Comparison of ENCODE assay signal across 14 cellular contexts in the genomic region with DNA sequence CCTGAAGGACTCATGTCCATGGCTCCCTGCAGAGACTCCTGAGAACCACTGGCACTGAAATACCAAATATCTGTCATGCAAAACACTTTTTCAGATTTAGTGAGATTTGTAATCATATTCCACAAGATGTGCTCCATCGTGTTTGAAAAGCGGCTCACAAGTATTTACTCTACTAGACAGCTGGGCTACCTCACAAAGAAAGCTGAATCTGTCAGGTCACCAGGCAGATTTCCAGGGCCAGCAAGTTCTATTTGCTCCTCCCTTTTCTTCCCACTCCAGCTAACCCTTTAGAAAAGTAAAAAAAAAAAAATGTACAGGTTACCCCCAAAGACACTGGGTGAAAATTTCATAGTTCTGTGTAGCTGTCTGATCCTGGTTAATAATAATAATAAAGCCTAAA. TPM values are rescaled to one million over a fixed set of nuclear protein-coding genes. Genes with fewer than 3 reads are reported as not detected.
DNase-seq lines count a peak whose midpoint lies in the region; ATAC-seq and TF ChIP-seq lines count a peak whose summit lies in the region.
"Had no signal": no experiment of that assay in that cellular context is flagged by ENCODE, and none has a peak within 500 bp of the region (broad histone marks: within the 10 kb centered on the region; RNA-seq: fewer than 3 reads in every experiment).

No MANE protein-coding gene starts in this region.

- TF ChIP-seq CTCF in nephron (IDR thresholded peaks at IDR 0.05; ENCODE audit: unreplicated experiment in 3 of 3) = no peak

- no peak for DNase-seq in activated CD8-positive, alpha-beta memory T cell treated with anti-CD3 and anti-CD28 coated beads, Interleukin-2, amount 10 ng/mL, durations not matched to agents 7 days and 5 days
- DNase-seq in activated CD8-positive, alpha-beta memory T cell treated with anti-CD3 and anti-CD28 coated beads, Interleukin-2, amount 50 U/mL, for 48 hours = no peak
- DNase-seq in NCI-H1092 treated with DMSO at 0.1 percent for 48 hours (lab: John Stamatoyannopoulos, UW) (peak; percentile 78), cortex of kidney (lab: John Stamatoyannopoulos, UW) (no peak)
- DNase-seq in central memory CD4-positive, alpha-beta T cell = no peak
- DNase-seq: ACHN; activated CD4-positive, alpha-beta T cell treated with anti-CD3 and anti-CD28 coated beads for 4 hours; activated effector memory CD4-positive, alpha-beta T cell treated with anti-CD3 and anti-CD28 coated beads, Interleukin-2, amount 50 U/mL, for 16 hours; KBM-7; NCI-H2081; posterior cingulate gyrus had no signal

- H3K27me3 Mint-ChIP-seq in activated CD8-positive, alpha-beta memory T cell treated with anti-CD3 and anti-CD28 coated beads, Interleukin-2, amount 10 ng/mL, durations not matched to agents 7 days and 5 days = no peaks in the 10 kb centered on the region
- no peaks in the 10 kb centered on the region for H3K27me3 Mint-ChIP-seq in activated T-helper 17 cell treated with anti-CD3 and anti-CD28 coated beads, Interleukin-2, amount 50 U/mL, for 72 hours
- no peaks in the 10 kb centered on the region for H3K27me3 Mint-ChIP-seq in nephron (ENCODE audit: low read depth)

- peaks cover 73% of the 10 kb centered on the region for H3K4me1 Mint-ChIP-seq in activated CD8-positive, alpha-beta memory T cell treated with anti-CD3 and anti-CD28 coated beads, Interleukin-2, amount 10 ng/mL, durations not matched to agents 7 days and 5 days
- peaks cover 34% of the 10 kb centered on the region for H3K4me1 Mint-ChIP-seq in activated T-helper 17 cell treated with anti-CD3 and anti-CD28 coated beads, Interleukin-2, amount 50 U/mL, for 72 hours
- H3K4me1 Mint-ChIP-seq in nephron = peaks cover 11% of the 10 kb centered on the region

- H3K27ac Mint-ChIP-seq in activated CD8-positive, alpha-beta memory T cell treated with anti-CD3 and anti-CD28 coated beads, Interleukin-2, amount 10 ng/mL, durations not matched to agents 7 days and 5 days = peak overlapping the region; percentile 26
- H3K27ac Mint-ChIP-seq in activated T-helper 17 cell treated with anti-CD3 and anti-CD28 coated beads, Interleukin-2, amount 50 U/mL, for 72 hours = peak overlapping the region; percentile 70
- peak overlapping the region in 2 of 3 experiments; percentile 23 to 50 for H3K27ac Mint-ChIP-seq in nephron

- CTCF ChIA-PET in activated CD8-positive, alpha-beta memory T cell treated with anti-CD3 and anti-CD28 coated beads, Interleukin-2, amount 10 ng/mL, durations not matched to agents 7 days and 5 days (lab: Charles Lee) = interaction anchor here (0.9 to 3.6 kb wide), 6 partner anchors 9 to 123 kb away, joined by 4 to 10 read pairs (median 4); no protein-coding TSS in a partner anchor

- ATAC-seq in activated CD8-positive, alpha-beta memory T cell treated with anti-CD3 and anti-CD28 coated beads, Interleukin-2, amount 10 ng/mL, durations not matched to agents 7 days and 5 days = no peak
- ATAC-seq in activated T-helper 17 cell treated with anti-CD3 and anti-CD28 coated beads, Interleukin-2, amount 50 U/mL, for 72 hours (replicated peaks) = no peak
- no peak for ATAC-seq in GM18868 (IDR thresholded peaks at IDR 0.05; ENCODE audit: unreplicated experiment)

- H3K9me3 Mint-ChIP-seq in activated CD8-positive, alpha-beta memory T cell treated with anti-CD3 and anti-CD28 coated beads, Interleukin-2, amount 10 ng/mL, durations not matched to agents 7 days and 5 days (ENCODE audit: low read depth) = no peaks in the 10 kb centered on the region
- no peaks in the 10 kb centered on the region for H3K9me3 Mint-ChIP-seq in activated T-helper 17 cell treated with anti-CD3 and anti-CD28 coated beads, Interleukin-2, amount 50 U/mL, for 72 hours
- no peaks in the 10 kb centered on the region for H3K9me3 Mint-ChIP-seq in nephron

- H3K36me3 Mint-ChIP-seq in activated CD8-positive, alpha-beta memory T cell treated with anti-CD3 and anti-CD28 coated beads, Interleukin-2, amount 10 ng/mL, durations not matched to agents 7 days and 5 days = peaks cover 74% of the 10 kb centered on the region
- peaks cover 100% of the 10 kb centered on the region for H3K36me3 Mint-ChIP-seq in activated T-helper 17 cell treated with anti-CD3 and anti-CD28 coated beads, Interleukin-2, amount 50 U/mL, for 72 hours (ENCODE audit: low read depth)
- peaks cover 48% of the 10 kb centered on the region for H3K36me3 Mint-ChIP-seq in nephron (ENCODE audit: low read depth)

- H3K4me3 Mint-ChIP-seq in activated CD8-positive, alpha-beta memory T cell treated with anti-CD3 and anti-CD28 coated beads, Interleukin-2, amount 10 ng/mL, durations not matched to agents 7 days and 5 days = no peak overlapping the region
- H3K4me3 Mint-ChIP-seq in activated T-helper 17 cell treated with anti-CD3 and anti-CD28 coated beads, Interleukin-2, amount 50 U/mL, for 72 hours = peak overlapping the region; percentile 54
- H3K4me3 Mint-ChIP-seq in nephron = no peak overlapping the region

RNA-seq across cellular contexts. Expression of a gene that starts 22.9 kb away (rescaled TPM):
- 100 to 1,000 TPM; 465 to 588 TPM for total RNA-seq in activated CD8-positive, alpha-beta memory T cell treated with anti-CD3 and anti-CD28 coated beads, Interleukin-2, amount 10 ng/mL, durations not matched to agents 7 days and 5 days
- 100 to 1,000 TPM; 180 to 334 TPM for total RNA-seq in activated T-helper 17 cell treated with anti-CD3 and anti-CD28 coated beads, Interleukin-2, amount 50 U/mL, for 72 hours
